9 cellular contexts compared by ENCODE assay signal in the genomic region with DNA sequence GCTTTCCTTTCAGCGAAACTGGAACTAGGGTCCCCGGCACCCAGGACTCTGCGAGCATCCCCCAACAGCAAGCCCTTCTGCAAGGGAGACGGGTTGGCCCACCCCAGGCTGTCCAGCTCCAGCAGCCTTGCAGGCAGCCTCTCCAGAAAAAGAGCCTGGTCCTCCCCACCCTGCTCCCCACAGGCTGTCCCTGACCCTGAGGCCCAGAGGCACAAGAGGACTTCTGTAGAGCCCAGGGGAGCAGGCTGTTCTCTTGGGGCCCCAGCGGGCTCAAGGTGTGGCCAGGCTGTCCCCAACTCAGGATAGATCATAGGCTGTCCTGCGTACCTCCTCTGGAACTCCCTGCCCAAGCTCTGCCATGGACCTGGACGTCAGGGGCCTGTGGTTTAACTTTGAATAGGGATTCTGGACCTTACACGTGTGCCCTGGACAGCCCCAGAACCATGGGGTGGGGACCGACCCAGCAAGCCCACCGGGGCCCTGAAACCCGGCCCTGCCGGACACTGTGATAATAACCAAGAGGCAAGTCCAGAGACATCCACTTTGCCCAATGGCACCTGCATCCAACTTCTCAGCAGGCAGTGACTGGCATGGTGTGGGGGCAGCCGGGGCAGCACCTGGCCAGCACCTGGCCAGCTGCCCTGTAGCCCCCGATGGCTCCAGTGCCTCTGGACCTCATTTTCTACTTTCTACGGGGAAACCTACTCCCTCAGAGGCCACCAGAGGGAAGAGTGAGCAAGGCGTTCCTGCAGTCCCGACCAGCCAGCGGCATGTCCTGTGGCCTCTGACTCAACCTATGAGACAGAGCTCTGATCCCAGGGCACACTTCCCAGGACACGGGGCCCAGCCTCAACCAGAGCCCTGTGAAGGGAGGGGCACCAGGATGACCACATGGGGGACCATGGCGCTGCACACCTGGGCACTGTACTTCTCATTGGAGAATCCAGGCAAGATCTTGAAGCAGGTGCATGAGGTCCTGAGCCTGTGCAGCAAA. TPM values are rescaled to one million over a fixed set of nuclear protein-coding genes. Genes with fewer than 3 reads are reported as not detected.
A peak's percentile ranks its signal among the peaks of the same experiment; 100 is the strongest.
DNase-seq lines count a peak whose midpoint lies in the region; ATAC-seq lines count a peak whose summit lies in the region.
"Had no signal": no experiment of that assay in that cellular context is flagged by ENCODE, and none has a peak within 500 bp of the region (broad histone marks: within the 10 kb centered on the region; RNA-seq: fewer than 3 reads in every experiment).

No MANE protein-coding gene starts in this region.

- ATAC-seq in activated naive CD8-positive, alpha-beta T cell treated with anti-CD3 and anti-CD28 coated beads, Interleukin-2, amount 10 ng/mL, durations not matched to agents 7 days and 5 days (ENCODE audit: low read depth), result no peak
- ATAC-seq in stimulated activated memory B cell treated with anti-CD40 and anti-IgM and Interleukin-4, amounts not matched to agents 10 μg/mL and 1 μg/mL and 100 μg/mL, for 72 hours, result peak; percentile 22
- no peak for ATAC-seq in HG03108 (IDR thresholded peaks at IDR 0.05; ENCODE audit: unreplicated experiment)

- no peak overlapping the region for H3K27ac Mint-ChIP-seq in activated naive CD8-positive, alpha-beta T cell treated with anti-CD3 and anti-CD28 coated beads, Interleukin-2, amount 10 ng/mL, durations not matched to agents 7 days and 5 days
- no peak overlapping the region for H3K27ac Mint-ChIP-seq in activated naive CD8-positive, alpha-beta T cell treated with anti-CD3 and anti-CD28 coated beads for 36 hours
- no peak overlapping the region for H3K27ac Mint-ChIP-seq in stimulated activated memory B cell treated with anti-CD40 and anti-IgM and Interleukin-4, amounts not matched to agents 10 μg/mL and 1 μg/mL and 100 μg/mL, for 72 hours

- H3K27me3 Mint-ChIP-seq in activated naive CD8-positive, alpha-beta T cell treated with anti-CD3 and anti-CD28 coated beads, Interleukin-2, amount 10 ng/mL, durations not matched to agents 7 days and 5 days, result no peaks in the 10 kb centered on the region
- H3K27me3 Mint-ChIP-seq in activated naive CD8-positive, alpha-beta T cell treated with anti-CD3 and anti-CD28 coated beads for 36 hours, result no peaks in the 10 kb centered on the region
- peaks cover 10% of the 10 kb centered on the region for H3K27me3 Mint-ChIP-seq in stimulated activated memory B cell treated with anti-CD40 and anti-IgM and Interleukin-4, amounts not matched to agents 10 μg/mL and 1 μg/mL and 100 μg/mL, for 72 hours

- no peaks in the 10 kb centered on the region for H3K4me1 Mint-ChIP-seq in activated naive CD8-positive, alpha-beta T cell treated with anti-CD3 and anti-CD28 coated beads, Interleukin-2, amount 10 ng/mL, durations not matched to agents 7 days and 5 days
- peaks cover 7% of the 10 kb centered on the region for H3K4me1 Mint-ChIP-seq in activated naive CD8-positive, alpha-beta T cell treated with anti-CD3 and anti-CD28 coated beads for 36 hours
- peaks cover 19% of the 10 kb centered on the region for H3K4me1 Mint-ChIP-seq in stimulated activated memory B cell treated with anti-CD40 and anti-IgM and Interleukin-4, amounts not matched to agents 10 μg/mL and 1 μg/mL and 100 μg/mL, for 72 hours

- POLR2A ChIA-PET in activated naive CD8-positive, alpha-beta T cell treated with anti-CD3 and anti-CD28 coated beads, Interleukin-2, amount 10 ng/mL, durations not matched to agents 7 days and 5 days (lab: Charles Lee), result no interaction called here

- DNase-seq in activated naive CD8-positive, alpha-beta T cell treated with anti-CD3 and anti-CD28 coated beads, Interleukin-2, amount 10 ng/mL, durations not matched to agents 7 days and 5 days, result peak; percentile 20
- no peak for DNase-seq in activated naive CD8-positive, alpha-beta T cell treated with anti-CD3 and anti-CD28 coated beads for 36 hours
- peak; percentile 62 for DNase-seq in RPMI8226
- peak; percentile 67 for DNase-seq in fibroblast of peridontal ligament (ENCODE audit: extremely low read depth)
- no peak for DNase-seq in DMS79 treated with DMSO at 0.1 percent for 48 hours (lab: John Stamatoyannopoulos, UW)
- DNase-seq in effector CD4-positive, alpha-beta T cell, result no peak
- DNase-seq: activated T-cell treated with anti-CD3 and anti-CD28 coated beads, Interleukin-2, amount 50 U/mL, for 4 hours had no signal

- no peaks in the 10 kb centered on the region for H3K9me3 Mint-ChIP-seq in activated naive CD8-positive, alpha-beta T cell treated with anti-CD3 and anti-CD28 coated beads, Interleukin-2, amount 10 ng/mL, durations not matched to agents 7 days and 5 days
- H3K9me3 Mint-ChIP-seq in activated naive CD8-positive, alpha-beta T cell treated with anti-CD3 and anti-CD28 coated beads for 36 hours, result no peaks in the 10 kb centered on the region
- no peaks in the 10 kb centered on the region for H3K9me3 Mint-ChIP-seq in stimulated activated memory B cell treated with anti-CD40 and anti-IgM and Interleukin-4, amounts not matched to agents 10 μg/mL and 1 μg/mL and 100 μg/mL, for 72 hours
- H3K9me3 Mint-ChIP-seq: activated T-cell treated with anti-CD3 and anti-CD28 coated beads, Interleukin-2, amount 50 U/mL, for 4 hours had no signal

- H3K4me3 Mint-ChIP-seq in activated naive CD8-positive, alpha-beta T cell treated with anti-CD3 and anti-CD28 coated beads, Interleukin-2, amount 10 ng/mL, durations not matched to agents 7 days and 5 days, result no peak overlapping the region
- no peak overlapping the region for H3K4me3 Mint-ChIP-seq in activated naive CD8-positive, alpha-beta T cell treated with anti-CD3 and anti-CD28 coated beads for 36 hours
- H3K4me3 Mint-ChIP-seq in stimulated activated memory B cell treated with anti-CD40 and anti-IgM and Interleukin-4, amounts not matched to agents 10 μg/mL and 1 μg/mL and 100 μg/mL, for 72 hours, result no peak overlapping the region
- H3K4me3 Mint-ChIP-seq: activated T-cell treated with anti-CD3 and anti-CD28 coated beads, Interleukin-2, amount 50 U/mL, for 4 hours had no signal

- no peaks in the 10 kb centered on the region for H3K36me3 Mint-ChIP-seq in activated naive CD8-positive, alpha-beta T cell treated with anti-CD3 and anti-CD28 coated beads, Interleukin-2, amount 10 ng/mL, durations not matched to agents 7 days and 5 days
- no peaks in the 10 kb centered on the region for H3K36me3 Mint-ChIP-seq in activated naive CD8-positive, alpha-beta T cell treated with anti-CD3 and anti-CD28 coated beads for 36 hours
- no peaks in the 10 kb centered on the region for H3K36me3 Mint-ChIP-seq in stimulated activated memory B cell treated with anti-CD40 and anti-IgM and Interleukin-4, amounts not matched to agents 10 μg/mL and 1 μg/mL and 100 μg/mL, for 72 hours

RNA-seq across cellular contexts. Expression of gene TPM4, which starts 50.9 kb away (rescaled TPM):
- 100 to 1,000 TPM; 278 to 282 TPM for total RNA-seq in activated naive CD8-positive, alpha-beta T cell treated with anti-CD3 and anti-CD28 coated beads, Interleukin-2, amount 10 ng/mL, durations not matched to agents 7 days and 5 days
- 100 to 1,000 TPM; 203 to 204 TPM for total RNA-seq in activated naive CD8-positive, alpha-beta T cell treated with anti-CD3 and anti-CD28 coated beads for 36 hours

Comparison
In these comparisons a context has a peak if more than half of its experiments do, and no peak if none do; other contexts are left out.
1. DNase-seq: peak in activated naive CD8-positive, alpha-beta T cell treated with anti-CD3 and anti-CD28 coated beads, Interleukin-2, amount 10 ng/mL, durations not matched to agents 7 days and 5 days (single experiment), RPMI8226 (single experiment) and fibroblast of peridontal ligament (single experiment); none in activated naive CD8-positive, alpha-beta T cell treated with anti-CD3 and anti-CD28 coated beads for 36 hours (single experiment), DMS79 treated with DMSO at 0.1 percent for 48 hours (single experiment) and effector CD4-positive, alpha-beta T cell (single experiment).